9 cellular contexts compared by ENCODE assay signal in the genomic region with DNA sequence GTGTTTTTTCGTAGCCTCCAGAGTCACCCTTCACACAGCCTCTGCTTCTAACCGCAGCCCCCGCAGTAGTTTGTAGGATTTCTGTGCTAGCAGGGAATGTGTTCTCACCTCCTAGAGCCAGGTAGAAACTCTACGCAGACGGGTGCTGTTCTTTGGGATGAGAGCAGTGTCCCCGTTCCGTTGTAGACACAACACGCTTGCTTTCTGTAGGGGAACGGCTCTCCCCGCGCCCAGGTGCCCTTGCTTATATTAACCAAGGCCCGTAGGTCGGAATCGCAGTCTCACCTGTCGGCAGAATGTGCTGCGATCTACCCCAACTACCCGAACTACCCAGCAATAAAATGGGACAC.
DNase-seq lines count a peak whose midpoint lies in the region; ATAC-seq, FAIRE-seq and TF ChIP-seq lines count a peak whose summit lies in the region.
"Had no signal": no experiment of that assay in that cellular context is flagged by ENCODE, and none has a peak within 500 bp of the region (broad histone marks: within the 10 kb centered on the region; RNA-seq: fewer than 3 reads in every experiment).

No MANE protein-coding gene starts in this region.

- H3K36me3 ChIP-seq in heart right ventricle, result no peaks in the 10 kb centered on the region
- H3K36me3 ChIP-seq in keratinocyte (ENCODE audit: control insufficient read depth in 2 of 2, extremely low read depth in 1 of 2, insufficient read depth in 2 of 2, low read length in 2 of 2), result no peaks in the 10 kb centered on the region
- H3K36me3 ChIP-seq in testis (ENCODE audit: low read depth, missing control alignments), result no peaks in the 10 kb centered on the region
- H3K36me3 ChIP-seq: adrenal gland had no signal

- H3K4me1 Mint-ChIP-seq in activated T-helper 1 cell treated with anti-CD3 and anti-CD28 coated beads, Interleukin-12 subunit alpha, Interleukin-12 subunit beta, Interleukin-2, Interleukin-4 antibody, amounts not matched to agents 30 ng/mL and 10 ng/mL and 1 ng/mL, durations not matched to agents 14 hours and 24 hours and 36 hours (ENCODE audit: low read depth), result peaks cover 22% of the 10 kb centered on the region

- no peak for TF ChIP-seq POLR2A in testis (IDR thresholded peaks at IDR 0.05)

- TF ChIP-seq CTCF in heart right ventricle (IDR thresholded peaks at IDR 0.05) (no peak), keratinocyte (optimal IDR thresholded peaks at IDR 0.05 in 1 of 3, IDR thresholded peaks at IDR 0.05 in 1 of 3, conservative IDR thresholded peaks at IDR 0.05 in 1 of 3; ENCODE audit: extremely low read depth in 1 of 3, insufficient read depth in 2 of 3, low read length in 3 of 3) (no peak), testis (IDR thresholded peaks at IDR 0.05) (no peak)

- H3K27ac ChIP-seq in heart right ventricle (no peak overlapping the region), keratinocyte (ENCODE audit: control insufficient read depth, insufficient read depth, low read length) (peak overlapping the region; percentile 95), testis (peak overlapping the region; percentile 64 to 75)

- H3K79me2 ChIP-seq in keratinocyte (ENCODE audit: control insufficient read depth, insufficient read depth, low read length), result no peaks in the 10 kb centered on the region

- H3K9me3 Mint-ChIP-seq in activated T-helper 1 cell treated with anti-CD3 and anti-CD28 coated beads, Interleukin-12 subunit alpha, Interleukin-12 subunit beta, Interleukin-2, Interleukin-4 antibody, amounts not matched to agents 30 ng/mL and 10 ng/mL and 1 ng/mL, durations not matched to agents 14 hours and 24 hours and 36 hours, result no peaks in the 10 kb centered on the region

- H3K27ac Mint-ChIP-seq in activated T-helper 1 cell treated with anti-CD3 and anti-CD28 coated beads, Interleukin-12 subunit alpha, Interleukin-12 subunit beta, Interleukin-2, Interleukin-4 antibody, amounts not matched to agents 30 ng/mL and 10 ng/mL and 1 ng/mL, durations not matched to agents 14 hours and 24 hours and 36 hours, result peak overlapping the region; percentile 90

- H3K27me3 Mint-ChIP-seq in activated T-helper 1 cell treated with anti-CD3 and anti-CD28 coated beads, Interleukin-12 subunit alpha, Interleukin-12 subunit beta, Interleukin-2, Interleukin-4 antibody, amounts not matched to agents 30 ng/mL and 10 ng/mL and 1 ng/mL, durations not matched to agents 14 hours and 24 hours and 36 hours (ENCODE audit: insufficient read depth), result peaks cover 23% of the 10 kb centered on the region

- H3K4me3 ChIP-seq in heart right ventricle (peak overlapping the region; percentile 16 to 61 (median 52)), keratinocyte (ENCODE audit: control insufficient read depth in 2 of 3, extremely low read depth in 1 of 3, insufficient read depth in 2 of 3, low read depth in 1 of 3, low read length in 3 of 3) (peak overlapping the region; percentile 40 to 68 (median 60)), testis (peak overlapping the region; percentile 51 to 59)

- peak overlapping the region; percentile 70 for H2AFZ ChIP-seq in keratinocyte (ENCODE audit: control insufficient read depth, low read length)

- H4K20me1 ChIP-seq in keratinocyte (ENCODE audit: control insufficient read depth, extremely low read depth, insufficient read depth, low read length), result no peaks in the 10 kb centered on the region

- peaks cover 0 to 50% (median 0%) of the 10 kb centered on the region in 7 donors for H3K27me3 ChIP-seq in heart right ventricle
- no peaks in the 10 kb centered on the region for H3K27me3 ChIP-seq in keratinocyte (ENCODE audit: control insufficient read depth, extremely low read depth, insufficient read depth, low read length)
- H3K27me3 ChIP-seq in testis, result no peaks in the 10 kb centered on the region
- H3K27me3 ChIP-seq: adrenal gland had no signal

- intact Hi-C loops in heart right ventricle (cut with DNase I), result loop anchor here in 1 of 10 donors (10.0 kb wide), 1 partner anchor 51 kb away; no protein-coding TSS in a partner anchor
- intact Hi-C loops in Right ventricle myocardium superior (cut with DNase I), result no loop called here
- intact Hi-C loops in activated T-helper 1 cell treated with anti-CD3 and anti-CD28 coated beads, Interleukin-12 subunit alpha, Interleukin-12 subunit beta, Interleukin-2, Interleukin-4 antibody, amounts not matched to agents 30 ng/mL and 10 ng/mL and 1 ng/mL, durations not matched to agents 14 hours and 24 hours and 36 hours (cut with micrococcal nuclease), result loop anchor here (1.0 to 2.0 kb wide), 3 partner anchors 13 to 1180 kb away; no protein-coding TSS in a partner anchor
- intact Hi-C loops in testis (cut with DNase I; ENCODE audit: low total_unique reads), result no loop called here

- H3K4me1 ChIP-seq in heart right ventricle (peaks cover 0 to 17% (median 6%) of the 10 kb centered on the region in 9 donors), keratinocyte (ENCODE audit: control insufficient read depth, extremely low read depth, insufficient read depth, low read length) (no peaks in the 10 kb centered on the region), testis (no peaks in the 10 kb centered on the region)

- 4 to 7% methylated on average over 17 of the region's 17 CpGs for WGBS in heart right ventricle, 2 donors
- 5 to 10% methylated on average over 17 of the region's 17 CpGs for WGBS in testis, 2 donors

- H3K4me3 Mint-ChIP-seq in activated T-helper 1 cell treated with anti-CD3 and anti-CD28 coated beads, Interleukin-12 subunit alpha, Interleukin-12 subunit beta, Interleukin-2, Interleukin-4 antibody, amounts not matched to agents 30 ng/mL and 10 ng/mL and 1 ng/mL, durations not matched to agents 14 hours and 24 hours and 36 hours, result peak overlapping the region; percentile 91

- DNase-seq in heart right ventricle, result no peak
- no peak for DNase-seq in Right ventricle myocardium superior
- no peak for DNase-seq in activated T-helper 1 cell treated with anti-CD3 and anti-CD28 coated beads, Interleukin-12 subunit alpha, Interleukin-12 subunit beta, Interleukin-2, Interleukin-4 antibody, amounts not matched to agents 30 ng/mL and 10 ng/mL and 1 ng/mL, durations not matched to agents 14 hours and 24 hours and 36 hours (ENCODE audit: low spot score)
- no peak for DNase-seq in keratinocyte (ENCODE audit: low read depth, low spot score)
- peak; percentile 18 for DNase-seq in testis
- DNase-seq in UCSD-AML1 (lab: John Stamatoyannopoulos, UW; ENCODE audit: unreplicated experiment), result no peak
- DNase-seq in AG08395 (ENCODE audit: low spot score), result no peak
- DNase-seq in activated CD8-positive, alpha-beta memory T cell treated with anti-CD3 and anti-CD28 coated beads, Interleukin-2, amount 50 U/mL, for 4 hours, result no peak

- no peak for FAIRE-seq in keratinocyte (lab: Jason Lieb, UNC)

- peak overlapping the region; percentile 86 for H3K4me2 ChIP-seq in keratinocyte (ENCODE audit: control insufficient read depth, extremely low read depth, insufficient read depth, low read depth, low read length)

- H3K9me3 ChIP-seq in heart right ventricle (no peaks in the 10 kb centered on the region), keratinocyte (ENCODE audit: control insufficient read depth, low read depth, low read length) (no peaks in the 10 kb centered on the region), testis (no peaks in the 10 kb centered on the region)
- H3K9me3 ChIP-seq: adrenal gland had no signal

- H3K9ac ChIP-seq in keratinocyte (ENCODE audit: control insufficient read depth, extremely low read depth, insufficient read depth, low read length), result peak overlapping the region; percentile 96

- dilution Hi-C loops in keratinocyte (cut with MboI; ENCODE audit: extremely low pct_ligation_motif_present, low sequenced_read_pairs), result no loop called here

- H3K36me3 Mint-ChIP-seq in activated T-helper 1 cell treated with anti-CD3 and anti-CD28 coated beads, Interleukin-12 subunit alpha, Interleukin-12 subunit beta, Interleukin-2, Interleukin-4 antibody, amounts not matched to agents 30 ng/mL and 10 ng/mL and 1 ng/mL, durations not matched to agents 14 hours and 24 hours and 36 hours (ENCODE audit: low read depth), result no peaks in the 10 kb centered on the region

- ATAC-seq in heart right ventricle, result peak in 1 of 8 donors; percentile 25
- ATAC-seq in Right ventricle myocardium superior (ENCODE audit: poor library complexity), result no peak

- H3K9me1 ChIP-seq in keratinocyte (ENCODE audit: control insufficient read depth, extremely low read depth, insufficient read depth, low read length), result no peaks in the 10 kb centered on the region

Comparison
In these comparisons a context has a peak if more than half of its experiments do, and no peak if none do; other contexts are left out.
1. H3K27ac ChIP-seq: peak in keratinocyte (single experiment) and testis (2 of 2); none in heart right ventricle (0 of 10).
2. Peak in every context shown above with its lines, with median percentiles within 50 percentile points of each other: H3K4me3 ChIP-seq.